ENCODE assay signal across 14 cellular contexts in genomic region chr5:132262882-132263547, GRCh38. TPM values are rescaled to one million over a fixed set of nuclear protein-coding genes. Genes with fewer than 3 reads are reported as not detected.
A peak's percentile ranks its signal among the peaks of the same experiment; 100 is the strongest.
DNase-seq lines count a peak whose midpoint lies in the region; ATAC-seq and TF ChIP-seq lines count a peak whose summit lies in the region.
"Had no signal": no experiment of that assay in that cellular context is flagged by ENCODE, and none has a peak within 500 bp of the region (broad histone marks: within the 10 kb centered on the region; RNA-seq: fewer than 3 reads in every experiment).

No MANE protein-coding gene starts in this region.

- peaks cover 0 to 8% (median 6%) of the 10 kb centered on the region in 3 donors for H3K4me1 Mint-ChIP-seq in T-cell

- H3K9me2 ChIP-seq in SK-N-SH: no peaks in the 10 kb centered on the region

- no peak overlapping the region for H3K27ac Mint-ChIP-seq in T-cell
- H3K27ac Mint-ChIP-seq: CD4-positive, alpha-beta T cell had no signal

- no peak overlapping the region for H3K18ac ChIP-seq in neuronal stem cell (ENCODE audit: low read length)

- WGBS in SK-N-SH (ENCODE audit: low lambda C conversion rate): 85% methylated on average over 2 of the region's 2 CpGs
- no CpG with 5 or more reads among the region's 2 CpGs for WGBS in neuronal stem cell (ENCODE audit: extremely low coverage in 2 of 2, insufficient read length in 2 of 2, insufficient replicate concordance in 1 of 2), 2 donors

- no peak overlapping the region for H2BK12ac ChIP-seq in neuronal stem cell (ENCODE audit: low read length)

- no peak overlapping the region for H3K4me3 Mint-ChIP-seq in T-cell
- H3K4me3 Mint-ChIP-seq: CD4-positive, alpha-beta T cell had no signal

- H2BK5ac ChIP-seq in neuronal stem cell (ENCODE audit: low read length): no peak overlapping the region

- no peaks in the 10 kb centered on the region for H3K79me1 ChIP-seq in neuronal stem cell (ENCODE audit: low read depth, low read length)

- no peak overlapping the region for H4K8ac ChIP-seq in neuronal stem cell (ENCODE audit: low read depth, low read length)

- H2AK5ac ChIP-seq in neuronal stem cell (ENCODE audit: low read depth, low read length): no peak overlapping the region

- no peak overlapping the region for H2BK15ac ChIP-seq in neuronal stem cell (ENCODE audit: low read length)

- peaks cover 0 to 11% of the 10 kb centered on the region in 2 donors for H3K27me3 Mint-ChIP-seq in T-cell
- H3K27me3 Mint-ChIP-seq: CD4-positive, alpha-beta T cell had no signal

- TF ChIP-seq CTCF in SK-N-SH (IDR thresholded peaks at IDR 0.05) (no peak), colonic mucosa (IDR thresholded peaks at IDR 0.05) (no peak), tibial artery (IDR thresholded peaks at IDR 0.05) (no peak)

- TF ChIP-seq EP300 in SK-N-SH (IDR thresholded peaks at IDR 0.05; ENCODE audit: borderline replicate concordance in 1 of 2, low read depth in 1 of 2, low read length in 1 of 2): no peak

- peak overlapping the region; percentile 35 for H4K91ac ChIP-seq in neuronal stem cell (ENCODE audit: low read depth, low read length, poor library complexity)

- no peak for TF ChIP-seq RAD21 in SK-N-SH (IDR thresholded peaks at IDR 0.05; ENCODE audit: low read length)

- H3K9ac ChIP-seq in SK-N-SH (peak overlapping the region; percentile 18; the same call in 1 of the 2 replicates), colonic mucosa (ENCODE audit: low read depth in 2 of 2, low read length in 2 of 2) (no peak overlapping the region), neuronal stem cell (ENCODE audit: low read depth, low read length, poor library complexity) (no peak overlapping the region)

- peak overlapping the region in 1 of 2 experiments; percentile 92; a peak in 3 of 4 replicates for H3K27ac ChIP-seq in SK-N-SH (ENCODE audit: low read depth in 2 of 2, low read length in 1 of 2)
- peak overlapping the region; percentile 32 for H3K27ac ChIP-seq in colonic mucosa
- no peak overlapping the region for H3K27ac ChIP-seq in neuronal stem cell (replicated peaks; ENCODE audit: low read length)
- peak overlapping the region; percentile 95 to 96 for H3K27ac ChIP-seq in tibial artery
- H3K27ac ChIP-seq: 22Rv1 had no signal

- peaks cover 54 to 84% of the 10 kb centered on the region in 2 experiments for H3K4me1 ChIP-seq in SK-N-SH (ENCODE audit: control insufficient read depth in 1 of 2, insufficient read depth in 2 of 2, low read depth in 1 of 2, low read length in 1 of 2)
- H3K4me1 ChIP-seq in colonic mucosa: peaks cover 20% of the 10 kb centered on the region
- H3K4me1 ChIP-seq in neuronal stem cell (ENCODE audit: control insufficient read depth in 2 of 2, insufficient read depth in 1 of 2, low read depth in 1 of 2, low read length in 2 of 2): peaks cover 0 to 46% of the 10 kb centered on the region in 2 donors
- peaks cover 0 to 95% (median 78%) of the 10 kb centered on the region in 4 donors for H3K4me1 ChIP-seq in tibial artery

- intact Hi-C loops in colonic mucosa (cut with DNase I): no loop called here
- intact Hi-C loops in tibial artery (cut with DNase I; ENCODE audit: low total_unique reads): no loop called here

- ATAC-seq in SK-N-SH treated with all-trans-retinoic acid at 6 μM for 48 hours (no peak), T-cell (replicated peaks in 1 of 4) (no peak)
- ATAC-seq: left colon had no signal

- H3K14ac ChIP-seq in neuronal stem cell (ENCODE audit: low read length): no peak overlapping the region

- H2BK120ac ChIP-seq in neuronal stem cell (ENCODE audit: low read depth, low read length): no peak overlapping the region

- H4K20me1 ChIP-seq in SK-N-SH (ENCODE audit: insufficient read depth): no peaks in the 10 kb centered on the region

- H3K36me3 ChIP-seq in SK-N-SH (replicated peaks in 1 of 2; ENCODE audit: control insufficient read depth in 1 of 2, insufficient read depth in 2 of 2, low read length in 1 of 2) (peaks cover 0 to 19% of the 10 kb centered on the region in 2 experiments), colonic mucosa (no peaks in the 10 kb centered on the region), neuronal stem cell (replicated peaks in 1 of 2; ENCODE audit: control insufficient read depth in 2 of 2, insufficient read depth in 2 of 2, low read length in 2 of 2) (peaks cover 0 to 5% of the 10 kb centered on the region in 2 donors), tibial artery (peaks cover 0 to 28% (median 13%) of the 10 kb centered on the region in 3 donors)

- H3K4me3 ChIP-seq in SK-N-SH (ENCODE audit: low read depth in 2 of 2, low read length in 1 of 2): no peak overlapping the region
- no peak overlapping the region for H3K4me3 ChIP-seq in colonic mucosa
- no peak overlapping the region for H3K4me3 ChIP-seq in neuronal stem cell (ENCODE audit: low read length in 2 of 2)
- H3K4me3 ChIP-seq in tibial artery: no peak overlapping the region

- H3K23ac ChIP-seq in neuronal stem cell (ENCODE audit: low read depth, low read length, poor library complexity): no peak overlapping the region

- CTCF ChIA-PET in SK-N-SH (lab: Yijun Ruan, JAX): interaction anchor here (0.7 to 4.2 kb wide), 4 partner anchors 10 to 674 kb away, joined by 3 to 23 read pairs (median 4); no protein-coding TSS in a partner anchor
- CTCF ChIA-PET in T-cell (lab: Charles Lee): interaction anchor here in 1 of 2 donors (1.1 kb wide), 1 partner anchor 25 kb away, joined by 3 read pairs; no protein-coding TSS in a partner anchor

- H3K4ac ChIP-seq in neuronal stem cell (ENCODE audit: low read length): no peak overlapping the region

- no peaks in the 10 kb centered on the region for H3K9me3 Mint-ChIP-seq in T-cell
- H3K9me3 Mint-ChIP-seq: CD4-positive, alpha-beta T cell; nephron had no signal

- H3K36me3 Mint-ChIP-seq in T-cell: no peaks in the 10 kb centered on the region

- H3F3A ChIP-seq in SK-N-SH (replicated peaks; ENCODE audit: insufficient read depth): peaks cover 13% of the 10 kb centered on the region

- DNase-seq in SK-N-SH (no peak), colonic mucosa (peak; percentile 3), neuronal stem cell (ENCODE audit: low spot score) (no peak), tibial artery (no peak), NCI-H128 (lab: John Stamatoyannopoulos, UW; ENCODE audit: unreplicated experiment) (no peak), T-cell (no peak)
- DNase-seq in activated naive CD4-positive, alpha-beta T cell treated with Interleukin-2 at 50 U/mL for 16 hours: no peak
- DNase-seq: CD4-positive, alpha-beta T cell; left colon; NCI-H187 treated with DMSO at 0.1 percent for 48 hours; NCI-H524 had no signal

- peak overlapping the region; percentile 47 for H3K4me2 ChIP-seq in SK-N-SH
- no peak overlapping the region for H3K4me2 ChIP-seq in neuronal stem cell (ENCODE audit: insufficient read depth, low read length, poor library complexity, severe bottlenecking)

- no peaks in the 10 kb centered on the region for H3K9me3 ChIP-seq in SK-N-SH
- H3K9me3 ChIP-seq in colonic mucosa: no peaks in the 10 kb centered on the region
- H3K9me3 ChIP-seq in neuronal stem cell (replicated peaks in 1 of 2; ENCODE audit: control insufficient read depth in 2 of 2, insufficient read depth in 1 of 2, low read depth in 1 of 2, low read length in 2 of 2): no peaks in the 10 kb centered on the region
- H3K9me3 ChIP-seq in tibial artery: no peaks in the 10 kb centered on the region

- no peak overlapping the region for H2AFZ ChIP-seq in SK-N-SH (ENCODE audit: low read depth)
- H2AFZ ChIP-seq in neuronal stem cell (ENCODE audit: low read length): no peak overlapping the region

- H3K27me3 ChIP-seq in SK-N-SH (ENCODE audit: insufficient read depth) (no peaks in the 10 kb centered on the region), colonic mucosa (no peaks in the 10 kb centered on the region), neuronal stem cell (ENCODE audit: control insufficient read depth in 3 of 3, insufficient read depth in 3 of 3, low read depth in 1 of 3, low read length in 3 of 3) (peaks cover 0 to 15% (median 2%) of the 10 kb centered on the region in 3 experiments), tibial artery (no peaks in the 10 kb centered on the region)

- POLR2A ChIA-PET in SK-N-SH (lab: Yijun Ruan, JAX) (no interaction called here), T-cell (lab: Charles Lee) (no interaction called here)

- peaks cover 23% of the 10 kb centered on the region for H3K79me2 ChIP-seq in SK-N-SH (ENCODE audit: insufficient read depth)

TF ChIP-seq in SK-N-SH, 30 proteins besides CTCF, POLR2A, EP300 and RAD21:
- no peak for TF ChIP-seq MEF2A (IDR thresholded peaks at IDR 0.05; ENCODE audit: borderline replicate concordance, low read depth)

TF ChIP-seq in SK-N-SH treated with all-trans-retinoic acid at 6 μM for 48 hours, 23 proteins besides CTCF, POLR2A, EP300 and RAD21 (continues in another document):
- no peak for TF ChIP-seq TOX (CRISPR knock-in tag; IDR thresholded peaks at IDR 0.05; ENCODE audit: borderline replicate concordance)
- TF ChIP-seq CSDC2 (CRISPR knock-in tag; IDR thresholded peaks at IDR 0.05): no peak
- no peak for TF ChIP-seq OSR1 (CRISPR knock-in tag; IDR thresholded peaks at IDR 0.05)

RNA-seq across cellular contexts. Expression of gene PDLIM4, which starts 5.5 kb away (rescaled TPM):
- polyA plus RNA-seq in SK-N-SH (2012; rRNA removed): 45.1 and 57.1 TPM in 2 replicates
- 21.9 and 44.4 TPM in 2 replicates for polyA plus RNA-seq in SK-N-SH (2012; cell fraction: cytosol; rRNA removed)
- polyA plus RNA-seq in SK-N-SH (2012; cell fraction: nucleus; rRNA removed): 118 and 143 TPM in 2 replicates
- total RNA-seq in colonic mucosa (10 to 100 TPM in 1 of 2 donors, 1 to 10 TPM in 1; 2.3 to 14.3 TPM), T-cell (not detected)
- 20.0 TPM for polyA plus RNA-seq in neuronal stem cell (2013, experiment 1 of 2)
- polyA plus RNA-seq in neuronal stem cell (2013, experiment 2 of 2): 18.6 TPM
- total RNA-seq: CD4-positive, alpha-beta T cell had no signal

RNA-seq across cellular contexts. Expression of gene SLC22A4, which starts 31.2 kb away (rescaled TPM):
- polyA plus RNA-seq in SK-N-SH (2012; rRNA removed): 3.3 and 3.8 TPM in 2 replicates
- polyA plus RNA-seq in SK-N-SH (2012; cell fraction: cytosol; rRNA removed): 2.3 and 2.5 TPM in 2 replicates
- 6.5 and 9.9 TPM in 2 replicates for polyA plus RNA-seq in SK-N-SH (2012; cell fraction: nucleus; rRNA removed)
- 1 to 10 TPM; 1.3 to 8.3 TPM for total RNA-seq in colonic mucosa
- polyA plus RNA-seq in neuronal stem cell (2013, experiment 1 of 2): 0.10 TPM
- 0.06 TPM for polyA plus RNA-seq in neuronal stem cell (2013, experiment 2 of 2)
- total RNA-seq in T-cell: under 1 TPM in 1 of 5 donors, not detected in 4; 0.20 TPM

RNA-seq across cellular contexts. Expression of gene P4HA2, which starts 35.4 kb away (rescaled TPM):
- polyA plus RNA-seq in SK-N-SH (2012; rRNA removed): 67.2 and 73.5 TPM in 2 replicates
- 48.5 and 58.5 TPM in 2 replicates for polyA plus RNA-seq in SK-N-SH (2012; cell fraction: cytosol; rRNA removed)
- 71.2 and 94.8 TPM in 2 replicates for polyA plus RNA-seq in SK-N-SH (2012; cell fraction: nucleus; rRNA removed)
- total RNA-seq in colonic mucosa: 10 to 100 TPM; 53.7 to 79.6 TPM
- 2.9 TPM for polyA plus RNA-seq in neuronal stem cell (2013, experiment 1 of 2)
- 2.7 TPM for polyA plus RNA-seq in neuronal stem cell (2013, experiment 2 of 2)
- total RNA-seq in T-cell: under 1 TPM in 3 of 5 donors, not detected in 2; 0.50 to 0.99 (median 0.98) TPM
- total RNA-seq: CD4-positive, alpha-beta T cell had no signal

Comparison
In these comparisons a context has a peak if more than half of its experiments do, and no peak if none do; other contexts are left out.
1. RNA of gene P4HA2, which starts 35.4 kb away (total RNA-seq): 53.7 to 79.6 TPM in colonic mucosa; 0.50 to 0.99 TPM in T-cell; every median in the first group is over 10 times any median in the second.